In genomic region chr7:43937444-43937843, GRCh38 we compare ENCODE assay signal across 29 cellular contexts.
"Had no signal": no experiment of that assay in that cellular context is flagged by ENCODE, and none has a peak within 500 bp of the region (broad histone marks: within the 10 kb centered on the region; RNA-seq: fewer than 3 reads in every experiment).

No MANE protein-coding gene starts in this region.

- FAIRE-seq: astrocyte, colon, endometrium, frontal cortex had no signal

- ATAC-seq: activated CD4-positive, CD25-positive, alpha-beta regulatory T cell treated with anti-CD3 and anti-CD28 coated beads, Interleukin-2, amount 50 U/mL, for 24 hours; activated CD8-positive, alpha-beta T cell treated with anti-CD3 and anti-CD28 coated beads for 36 hours; activated T-cell treated with anti-CD3 and anti-CD28 coated beads, Interleukin-2, amount 50 U/mL, for 4 hours; activated T-helper 17 cell treated with anti-CD3 and anti-CD28 coated beads, Interleukin-2, amount 50 U/mL, for 72 hours; esophagus mucosa; T-helper 17 cell had no signal

- H3K27ac ChIP-seq: WERI-Rb-1 had no signal

- DNase-seq: activated B cell treated with CpG ODN at 0.5 μM for 24 hours; activated CD4-positive, alpha-beta T cell treated with anti-CD3 and anti-CD28 coated beads for 48 hours; activated CD4-positive, alpha-beta T cell treated with anti-CD3 and anti-CD28 coated beads, Interleukin-2, amount 50 U/mL, for 1 hour; activated CD4-positive, alpha-beta T cell treated with anti-CD3 and anti-CD28 coated beads, Interleukin-2, amount 50 U/mL, for 48 hours; activated CD8-positive, alpha-beta memory T cell treated with anti-CD3 and anti-CD28 coated beads for 24 hours; activated CD8-positive, alpha-beta T cell treated with anti-CD3 and anti-CD28 coated beads for 36 hours; activated effector memory CD4-positive, alpha-beta T cell treated with Interleukin-2 at 50 U/mL for 16 hours; activated gamma-delta T cell treated with Interleukin-2 at 50 U/mL for 16 hours; activated naive CD4-positive, alpha-beta T cell treated with anti-CD3 and anti-CD28 coated beads, Interleukin-2, amount 50 U/mL, for 16 hours; activated naive CD4-positive, alpha-beta T cell treated with Interleukin-2 at 50 U/mL for 16 hours; activated T-cell treated with anti-CD3 and anti-CD28 coated beads, Interleukin-2, amount 50 U/mL, for 4 hours; amniotic stem cell; anterior cingulate cortex; caudate nucleus; cortex of kidney; effector CD8-positive, alpha-beta T cell; foreskin fibroblast; head of caudate nucleus; T-helper 1 cell; T-helper 17 cell; T1000; WERI-Rb-1 had no signal

- H3K36me3 ChIP-seq: WERI-Rb-1 had no signal
